19 cellular contexts compared by ENCODE assay signal in the genomic region with DNA sequence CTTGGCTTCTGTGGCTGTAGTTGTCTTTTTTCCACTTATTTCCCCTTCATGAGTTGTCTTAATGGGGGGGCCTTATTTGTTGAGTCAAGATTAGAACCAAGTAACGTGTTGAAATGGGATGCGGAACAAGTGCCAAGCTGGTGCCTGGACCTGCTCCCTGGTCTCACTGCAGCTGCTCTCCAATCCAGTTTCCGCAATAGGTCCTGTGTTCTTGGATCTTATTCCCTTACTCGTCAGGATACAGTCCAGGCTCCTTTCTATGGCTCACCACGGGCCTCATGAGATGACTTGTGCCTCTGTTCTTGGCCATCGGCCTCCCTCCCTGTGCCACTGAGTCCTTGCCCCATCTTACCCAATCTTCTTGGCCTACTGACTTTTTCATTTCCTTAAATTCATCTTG.
"Had no signal": no experiment of that assay in that cellular context is flagged by ENCODE, and none has a peak within 500 bp of the region (broad histone marks: within the 10 kb centered on the region; RNA-seq: fewer than 3 reads in every experiment).

No MANE protein-coding gene starts in this region.

- ATAC-seq: foreskin keratinocyte; left lung; natural killer cell; pancreas; right lobe of liver; stimulated activated naive B cell treated with anti-CD40 and anti-IgM and Interleukin-4, amounts not matched to agents 10 μg/mL and 1 μg/mL and 100 μg/mL, for 72 hours had no signal

- H3K27ac ChIP-seq: coronary artery, esophagus muscularis mucosa, foreskin keratinocyte, hepatocyte, left lung, neutrophil, pancreas, right lobe of liver, thoracic aorta, tibial nerve, upper lobe of left lung had no signal

- H3K9me3 ChIP-seq: esophagus muscularis mucosa, left lung, neutrophil, pancreas, right lobe of liver, thoracic aorta, tibial nerve, upper lobe of left lung had no signal

- H3K4me1 ChIP-seq: pancreas had no signal

- H3K27me3 ChIP-seq: foreskin keratinocyte had no signal

- DNase-seq: dermis blood vessel endothelial cell; effector memory CD4-positive, alpha-beta T cell; foreskin keratinocyte; left cardiac atrium; left lung; natural killer cell; pancreas; right lobe of liver; small intestine; stimulated activated CD4-positive, alpha-beta T cell treated with anti-CD3 and anti-CD28 coated beads, Interleukin-15, amount 100 ng/mL, for 24 hours; stimulated activated CD4-positive, alpha-beta T cell treated with anti-CD3 and anti-CD28 coated beads, Interleukin-2, amount 100 ng/mL, for 48 hours; stimulated activated naive B cell treated with anti-CD40 and anti-IgM and Interleukin-4, amounts not matched to agents 10 μg/mL and 1 μg/mL and 100 μg/mL, for 72 hours; upper lobe of left lung had no signal

- H3K36me3 ChIP-seq: esophagus muscularis mucosa, left lung, neutrophil, pancreas, right lobe of liver, thoracic aorta, tibial nerve, upper lobe of left lung had no signal

- H3K4me3 ChIP-seq: coronary artery, esophagus muscularis mucosa, hepatocyte, left lung, pancreas, right lobe of liver, thoracic aorta, tibial nerve, upper lobe of left lung had no signal
